In genomic region chr9:115373000-115373709, GRCh38 we compare ENCODE assay signal across 8 cellular contexts.
A peak's percentile ranks its signal among the peaks of the same experiment; 100 is the strongest.
DNase-seq lines count a peak whose midpoint lies in the region; ATAC-seq, FAIRE-seq and TF ChIP-seq lines count a peak whose summit lies in the region.

No MANE protein-coding gene starts in this region.

- no peak overlapping the region for H3K4me3 ChIP-seq in kidney (ENCODE audit: low read length in 2 of 2)

- no peak for DNase-seq in activated T-cell treated with anti-CD3 and anti-CD28 coated beads, Interleukin-2, amount 50 U/mL, for 4 hours
- no peak for DNase-seq in activated T-cell treated with anti-CD3 and anti-CD28 coated beads for 4 hours
- DNase-seq in astrocyte of the hippocampus (ENCODE audit: low read depth, low spot score), result peak; percentile 97
- peak; percentile 7 to 17 for DNase-seq in stimulated activated CD4-positive, alpha-beta T cell treated with anti-CD3 and anti-CD28 coated beads, Interleukin-15, amount 100 ng/mL, for 48 hours (ENCODE audit: low read depth in 2 of 2)
- no peak for DNase-seq in activated CD8-positive, alpha-beta memory T cell treated with anti-CD3 and anti-CD28 coated beads, Interleukin-2, amount 50 U/mL, for 48 hours
- no peak for DNase-seq in kidney

- no peak overlapping the region for H3K27ac ChIP-seq in kidney (ENCODE audit: low read depth in 2 of 2, low read length in 2 of 2)

- no peaks in the 10 kb centered on the region for H3K36me3 ChIP-seq in kidney (ENCODE audit: control insufficient read depth in 1 of 2, insufficient read depth in 2 of 2, low read length in 2 of 2)

- FAIRE-seq in kidney (lab: Jason Lieb, UNC), result no peak

- no peaks in the 10 kb centered on the region for H3K9me3 ChIP-seq in kidney (ENCODE audit: control insufficient read depth in 1 of 2, low read length in 2 of 2)

- H3K36me3 Mint-ChIP-seq in activated T-cell treated with anti-CD3 and anti-CD28 coated beads, Interleukin-2, amount 50 U/mL, for 4 hours (ENCODE audit: insufficient read depth), result no peaks in the 10 kb centered on the region

- ATAC-seq in activated T-cell treated with anti-CD3 and anti-CD28 coated beads, Interleukin-2, amount 50 U/mL, for 4 hours, result peak; percentile 73 to 83
- ATAC-seq in HG03135 (IDR thresholded peaks at IDR 0.05; ENCODE audit: unreplicated experiment) (peak; percentile 90), GM21367 (IDR thresholded peaks at IDR 0.05; ENCODE audit: unreplicated experiment) (no peak)

- no peaks in the 10 kb centered on the region for H3K4me1 Mint-ChIP-seq in activated T-cell treated with anti-CD3 and anti-CD28 coated beads, Interleukin-2, amount 50 U/mL, for 4 hours (ENCODE audit: low read depth)

- peaks cover 0 to 2% of the 10 kb centered on the region in 2 donors for H3K4me1 ChIP-seq in kidney (ENCODE audit: control insufficient read depth in 1 of 2, insufficient read depth in 1 of 2, low read depth in 1 of 2, low read length in 2 of 2)

- H3K27me3 Mint-ChIP-seq in activated T-cell treated with anti-CD3 and anti-CD28 coated beads, Interleukin-2, amount 50 U/mL, for 4 hours (ENCODE audit: low read depth), result no peaks in the 10 kb centered on the region

- intact Hi-C loops in kidney (cut with DNase I), result no loop called here

- no peak overlapping the region for H3K9ac ChIP-seq in kidney (ENCODE audit: low read length in 2 of 2)

- no peak for TF ChIP-seq CTCF in kidney (IDR thresholded peaks at IDR 0.05; ENCODE audit: borderline replicate concordance, extremely low read depth, insufficient read depth)

- H3K9me3 Mint-ChIP-seq in activated T-cell treated with anti-CD3 and anti-CD28 coated beads, Interleukin-2, amount 50 U/mL, for 4 hours, result peaks cover 5% of the 10 kb centered on the region

- no peak overlapping the region for H3K4me3 Mint-ChIP-seq in activated T-cell treated with anti-CD3 and anti-CD28 coated beads, Interleukin-2, amount 50 U/mL, for 4 hours

Comparison
In these comparisons a context has a peak if more than half of its experiments do, and no peak if none do; other contexts are left out.
1. DNase-seq: peak in astrocyte of the hippocampus (single experiment) and stimulated activated CD4-positive, alpha-beta T cell treated with anti-CD3 and anti-CD28 coated beads, Interleukin-15, amount 100 ng/mL, for 48 hours (2 of 2); none in activated T-cell treated with anti-CD3 and anti-CD28 coated beads, Interleukin-2, amount 50 U/mL, for 4 hours (single experiment), activated T-cell treated with anti-CD3 and anti-CD28 coated beads for 4 hours (single experiment), activated CD8-positive, alpha-beta memory T cell treated with anti-CD3 and anti-CD28 coated beads, Interleukin-2, amount 50 U/mL, for 48 hours (single experiment) and kidney (single experiment).